In genomic region chr15:74319138-74319460, GRCh38 we compare ENCODE assay signal across 25 cellular contexts. TPM values are rescaled to one million over a fixed set of nuclear protein-coding genes. Genes with fewer than 3 reads are reported as not detected.
DNase-seq lines count a peak whose midpoint lies in the region; ATAC-seq, FAIRE-seq and TF ChIP-seq lines count a peak whose summit lies in the region.
"Had no signal": no experiment of that assay in that cellular context is flagged by ENCODE, and none has a peak within 500 bp of the region (broad histone marks: within the 10 kb centered on the region; RNA-seq: fewer than 3 reads in every experiment).

No MANE protein-coding gene starts in this region.

- intact Hi-C loops in heart left ventricle (cut with DNase I) (loop anchor here in 4 of 10 donors (2.0 to 10.0 kb wide), 4 partner anchors 140 to 344 kb away; no protein-coding TSS in a partner anchor), left cardiac atrium (cut with DNase I) (no loop called here)

- H3K9me3 Mint-ChIP-seq in astrocyte (ENCODE audit: unreplicated experiment) (no peaks in the 10 kb centered on the region), nephron (no peaks in the 10 kb centered on the region)
- H3K9me3 Mint-ChIP-seq in stimulated activated memory B cell treated with anti-CD40 and anti-IgM and Interleukin-4, amounts not matched to agents 10 μg/mL and 1 μg/mL and 100 μg/mL, for 72 hours, result no peaks in the 10 kb centered on the region
- H3K9me3 Mint-ChIP-seq: activated CD4-positive, alpha-beta T cell treated with anti-CD3 and anti-CD28 coated beads, Interleukin-2, amount 10 ng/mL, durations not matched to agents 24 days and 14 days; activated T-cell treated with anti-CD3 and anti-CD28 coated beads, Interleukin-2, amount 50 U/mL, for 4 hours; immature natural killer cell; nephron progenitor cell had no signal

- TF ChIP-seq CTCF in heart left ventricle (IDR thresholded peaks at IDR 0.05) (no peak), astrocyte (IDR thresholded peaks at IDR 0.05; ENCODE audit: insufficient read depth, low read depth, low read length) (no peak), nephron (IDR thresholded peaks at IDR 0.05; ENCODE audit: unreplicated experiment in 3 of 3) (no peak)

- FAIRE-seq in astrocyte (lab: Jason Lieb, UNC), result no peak
- FAIRE-seq: GM18507 had no signal

- no peak overlapping the region for H3K4me2 ChIP-seq in astrocyte (ENCODE audit: low read length)
- H3K4me2 ChIP-seq: KMS-11 had no signal

- H3K9ac ChIP-seq in astrocyte (ENCODE audit: low read length) (no peak overlapping the region), subcutaneous abdominal adipose tissue (ENCODE audit: low read length in 5 of 5) (no peak overlapping the region)
- H3K9ac ChIP-seq: KMS-11 had no signal

- no peaks in the 10 kb centered on the region for H3K79me2 ChIP-seq in astrocyte (ENCODE audit: insufficient read depth, low read length)

- H3K4me1 Mint-ChIP-seq in astrocyte (ENCODE audit: low read depth, unreplicated experiment) (peaks cover 22% of the 10 kb centered on the region), nephron (peaks cover 43% of the 10 kb centered on the region)
- H3K4me1 Mint-ChIP-seq in stimulated activated memory B cell treated with anti-CD40 and anti-IgM and Interleukin-4, amounts not matched to agents 10 μg/mL and 1 μg/mL and 100 μg/mL, for 72 hours, result peaks cover 43% of the 10 kb centered on the region

- TF ChIP-seq POLR2A in heart left ventricle (IDR thresholded peaks at IDR 0.05), result no peak

- H3K9me3 ChIP-seq in heart left ventricle (no peaks in the 10 kb centered on the region), astrocyte (ENCODE audit: insufficient read depth, low read depth, low read length) (no peaks in the 10 kb centered on the region), subcutaneous abdominal adipose tissue (ENCODE audit: control insufficient read depth in 5 of 5, low read length in 5 of 5) (no peaks in the 10 kb centered on the region)

- ATAC-seq in heart left ventricle (no peak), left cardiac atrium (no peak), HG02981 (IDR thresholded peaks at IDR 0.05; ENCODE audit: unreplicated experiment) (no peak)
- ATAC-seq in stimulated activated memory B cell treated with anti-CD40 and anti-IgM and Interleukin-4, amounts not matched to agents 10 μg/mL and 1 μg/mL and 100 μg/mL, for 72 hours, result no peak
- ATAC-seq: activated T-cell treated with anti-CD3 and anti-CD28 coated beads, Interleukin-2, amount 50 U/mL, for 4 hours; SK-N-SH treated with all-trans-retinoic acid at 6 μM for 48 hours had no signal

- WGBS in heart left ventricle, 4 donors, result 78 to 100% (median 87%) methylated on average over 4 to 5 of the region's 5 CpGs

- H3K27me3 ChIP-seq in heart left ventricle, result no peaks in the 10 kb centered on the region
- H3K27me3 ChIP-seq in astrocyte (ENCODE audit: insufficient read depth, low read length), result no peaks in the 10 kb centered on the region
- H3K27me3 ChIP-seq in subcutaneous abdominal adipose tissue (ENCODE audit: control insufficient read depth in 5 of 5, insufficient read depth in 4 of 5, low read length in 5 of 5), result no peaks in the 10 kb centered on the region
- H3K27me3 ChIP-seq: BE2C had no signal

- no peak for DNase-seq in heart left ventricle
- DNase-seq in left cardiac atrium, result no peak
- no peak for DNase-seq in astrocyte (ENCODE audit: low read depth)
- no peak for DNase-seq in NCI-H446 (lab: John Stamatoyannopoulos, UW)
- DNase-seq: activated CD4-positive, alpha-beta T cell treated with anti-CD3 and anti-CD28 coated beads, Interleukin-2, amount 10 ng/mL, durations not matched to agents 24 days and 14 days; activated naive CD4-positive, alpha-beta T cell treated with Interleukin-2 at 50 U/mL for 16 hours; activated T-cell treated with anti-CD3 and anti-CD28 coated beads, Interleukin-2, amount 50 U/mL, for 4 hours; GF-D8; immature natural killer cell; NCI-H1694; nephron progenitor cell; substantia nigra had no signal

- no peak overlapping the region for H2AFZ ChIP-seq in astrocyte (ENCODE audit: low read depth, low read length)

- H3K36me3 Mint-ChIP-seq in astrocyte (ENCODE audit: low read depth, unreplicated experiment) (no peaks in the 10 kb centered on the region), nephron (ENCODE audit: low read depth) (no peaks in the 10 kb centered on the region)
- H3K36me3 Mint-ChIP-seq in stimulated activated memory B cell treated with anti-CD40 and anti-IgM and Interleukin-4, amounts not matched to agents 10 μg/mL and 1 μg/mL and 100 μg/mL, for 72 hours, result no peaks in the 10 kb centered on the region
- H3K36me3 Mint-ChIP-seq: immature natural killer cell had no signal

- H3K4me3 ChIP-seq in heart left ventricle, result no peak overlapping the region
- no peak overlapping the region for H3K4me3 ChIP-seq in astrocyte (ENCODE audit: insufficient read depth, low read depth, low read length)
- H3K4me3 ChIP-seq in subcutaneous abdominal adipose tissue (ENCODE audit: low read depth in 1 of 5, low read length in 5 of 5), result no peak overlapping the region

- peak overlapping the region; percentile 99 for H3K27ac Mint-ChIP-seq in astrocyte (ENCODE audit: unreplicated experiment)
- H3K27ac Mint-ChIP-seq in nephron, result peak overlapping the region; percentile 63 to 95 (median 94)
- no peak overlapping the region for H3K27ac Mint-ChIP-seq in stimulated activated memory B cell treated with anti-CD40 and anti-IgM and Interleukin-4, amounts not matched to agents 10 μg/mL and 1 μg/mL and 100 μg/mL, for 72 hours
- H3K27ac Mint-ChIP-seq: activated CD4-positive, alpha-beta T cell treated with anti-CD3 and anti-CD28 coated beads, Interleukin-2, amount 10 ng/mL, durations not matched to agents 24 days and 14 days; immature natural killer cell; nephron progenitor cell had no signal

- H3K27me3 Mint-ChIP-seq in astrocyte (ENCODE audit: low read depth, unreplicated experiment) (peaks cover 1% of the 10 kb centered on the region), nephron (ENCODE audit: low read depth) (peaks cover 6% of the 10 kb centered on the region)
- H3K27me3 Mint-ChIP-seq in stimulated activated memory B cell treated with anti-CD40 and anti-IgM and Interleukin-4, amounts not matched to agents 10 μg/mL and 1 μg/mL and 100 μg/mL, for 72 hours, result peaks cover 14% of the 10 kb centered on the region

- H3K4me1 ChIP-seq in heart left ventricle, result peaks cover 9 to 63% (median 55%) of the 10 kb centered on the region in 12 donors
- peaks cover 45% of the 10 kb centered on the region for H3K4me1 ChIP-seq in astrocyte (ENCODE audit: insufficient read depth, low read length)
- peaks cover 14 to 60% (median 50%) of the 10 kb centered on the region in 5 donors for H3K4me1 ChIP-seq in subcutaneous abdominal adipose tissue (ENCODE audit: control insufficient read depth in 5 of 5, insufficient read depth in 5 of 5, low read length in 5 of 5)

- H3K36me3 ChIP-seq in heart left ventricle (no peaks in the 10 kb centered on the region), astrocyte (ENCODE audit: insufficient read depth, low read length) (no peaks in the 10 kb centered on the region), subcutaneous abdominal adipose tissue (ENCODE audit: control insufficient read depth in 5 of 5, insufficient read depth in 5 of 5, low read length in 5 of 5) (no peaks in the 10 kb centered on the region)
- H3K36me3 ChIP-seq: BE2C had no signal

- H3K4me3 Mint-ChIP-seq in astrocyte (ENCODE audit: unreplicated experiment), result no peak overlapping the region
- no peak overlapping the region for H3K4me3 Mint-ChIP-seq in nephron
- no peak overlapping the region for H3K4me3 Mint-ChIP-seq in stimulated activated memory B cell treated with anti-CD40 and anti-IgM and Interleukin-4, amounts not matched to agents 10 μg/mL and 1 μg/mL and 100 μg/mL, for 72 hours
- H3K4me3 Mint-ChIP-seq: activated CD4-positive, alpha-beta T cell treated with anti-CD3 and anti-CD28 coated beads, Interleukin-2, amount 10 ng/mL, durations not matched to agents 24 days and 14 days; activated T-cell treated with anti-CD3 and anti-CD28 coated beads, Interleukin-2, amount 50 U/mL, for 4 hours; immature natural killer cell; nephron progenitor cell had no signal

- H3K27ac ChIP-seq in heart left ventricle, result peak overlapping the region in 11 of 12 donors; percentile 32 to 90 (median 80)
- no peak overlapping the region for H3K27ac ChIP-seq in astrocyte (ENCODE audit: low read depth, low read length)
- H3K27ac ChIP-seq in subcutaneous abdominal adipose tissue (ENCODE audit: low read depth, low read length), result peak overlapping the region; percentile 10
- H3K27ac ChIP-seq: KMS-11, RWPE1, VCaP had no signal

- H4K20me1 ChIP-seq in astrocyte (ENCODE audit: insufficient read depth, low read length), result no peaks in the 10 kb centered on the region

RNA-seq across cellular contexts. Expression of gene CYP11A1, which starts 48.3 kb away (rescaled TPM):
- total RNA-seq in heart left ventricle (1 to 10 TPM in 5 of 9 donors, under 1 TPM in 4; 0.09 to 3.4 (median 1.6) TPM), left cardiac atrium (1 to 10 TPM in 1 of 2 donors, under 1 TPM in 1; 0.29 to 1.8 TPM), astrocyte (0.43 and 0.60 TPM in 2 replicates)
- under 1 TPM; 0.07 to 0.46 TPM for polyA plus RNA-seq in heart left ventricle
- total RNA-seq: activated CD4-positive, alpha-beta T cell treated with anti-CD3 and anti-CD28 coated beads, Interleukin-2, amount 10 ng/mL, durations not matched to agents 24 days and 14 days; dermis blood vessel endothelial cell; HT-29; T-helper 2 cell treated with Interferon-gamma antibody and Interleukin-4, amounts not matched to agents 100 ng/mL and 5 ng/mL, for 36 hours had no signal
- polyA plus RNA-seq: immature natural killer cell had no signal
